Comparison of ENCODE assay signal across 24 cellular contexts in genomic region chr13:36753176-36753575, GRCh38.
"Had no signal": no experiment of that assay in that cellular context is flagged by ENCODE, and none has a peak within 500 bp of the region (broad histone marks: within the 10 kb centered on the region; RNA-seq: fewer than 3 reads in every experiment).

No MANE protein-coding gene starts in this region.

- DNase-seq: activated CD4-positive, alpha-beta memory T cell treated with anti-CD3 and anti-CD28 coated beads, Interleukin-2, amount 10 ng/mL, durations not matched to agents 7 days and 5 days; activated CD4-positive, alpha-beta T cell treated with anti-CD3 and anti-CD28 coated beads for 4 hours; activated CD4-positive, alpha-beta T cell treated with anti-CD3 and anti-CD28 coated beads, Interleukin-2, amount 50 U/mL, for 1 hour; activated CD8-positive, alpha-beta memory T cell treated with anti-CD3 and anti-CD28 coated beads for 24 hours; activated CD8-positive, alpha-beta memory T cell treated with anti-CD3 and anti-CD28 coated beads, Interleukin-2, amount 10 ng/mL, durations not matched to agents 7 days and 5 days; activated CD8-positive, alpha-beta memory T cell treated with anti-CD3 and anti-CD28 coated beads, Interleukin-2, amount 50 U/mL, for 48 hours; activated effector memory CD4-positive, alpha-beta T cell treated with Interleukin-2 at 50 U/mL for 16 hours; activated naive CD4-positive, alpha-beta T cell treated with anti-CD3 and anti-CD28 coated beads, Interleukin-2, amount 10 ng/mL, durations not matched to agents 7 days and 5 days; activated naive CD8-positive, alpha-beta T cell treated with anti-CD3 and anti-CD28 coated beads, Interleukin-2, amount 50 U/mL, for 24 hours; activated T-cell treated with anti-CD3 and anti-CD28 coated beads, Interleukin-2, amount 50 U/mL, for 48 hours; anterior cingulate cortex; caudate nucleus; cerebellar nuclear complex; cortex of kidney; KG1; MM.1S; MV-4-11; NCI-H1092; NCI-H1417 treated with DMSO at 0.1 percent for 48 hours; NCI-H187 treated with DMSO at 0.1 percent for 48 hours; NCI-H2081; NCI-H345; SHP77; SJCRH30 had no signal
